33 cellular contexts compared by ENCODE assay signal in the genomic region with DNA sequence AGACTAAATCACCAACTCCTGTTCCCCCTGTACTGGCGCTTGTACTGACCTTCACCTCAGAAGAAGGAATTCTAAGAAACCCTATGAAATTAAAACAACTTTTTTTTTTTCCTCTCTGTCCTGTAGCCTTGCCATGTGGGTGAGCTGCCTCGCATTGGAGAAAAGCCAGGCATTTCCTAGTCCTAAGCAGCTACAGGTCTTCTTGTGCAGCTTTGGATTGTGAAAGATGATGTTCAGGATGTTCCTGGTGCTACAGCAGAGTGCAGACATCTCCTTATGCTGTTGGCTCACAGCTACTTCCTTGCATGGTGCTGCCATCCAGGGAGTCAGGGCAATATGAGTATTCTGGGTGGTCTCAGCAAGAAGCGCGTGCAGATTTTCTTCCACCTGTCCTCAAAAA. TPM values are rescaled to one million over a fixed set of nuclear protein-coding genes. Genes with fewer than 3 reads are reported as not detected.
DNase-seq lines count a peak whose midpoint lies in the region; ATAC-seq, FAIRE-seq and TF ChIP-seq lines count a peak whose summit lies in the region.
"Had no signal": no experiment of that assay in that cellular context is flagged by ENCODE, and none has a peak within 500 bp of the region (broad histone marks: within the 10 kb centered on the region; RNA-seq: fewer than 3 reads in every experiment).

No MANE protein-coding gene starts in this region.

- H3K36me3 ChIP-seq in right atrium auricular region (peaks cover 27% of the 10 kb centered on the region), HepG2 (replicated peaks in 1 of 2; ENCODE audit: control insufficient read depth in 1 of 2, insufficient read depth in 2 of 2, low read length in 2 of 2) (peaks cover 5 to 46% of the 10 kb centered on the region in 2 experiments)

- no peak overlapping the region for H3K9ac ChIP-seq in HepG2 (ENCODE audit: insufficient read depth, low read depth, low read length)
- H3K9ac ChIP-seq: KMS-11 had no signal

- TF ChIP-seq CTCF in right atrium auricular region (IDR thresholded peaks at IDR 0.05) = no peak
- TF ChIP-seq CTCF in HepG2 (CRISPR knock-in tag; IDR thresholded peaks at IDR 0.05) = no peak
- no peak for TF ChIP-seq CTCF in foreskin keratinocyte (conservative IDR thresholded peaks at IDR 0.05)

- H2AFZ ChIP-seq in HepG2 (ENCODE audit: low read length) = no peak overlapping the region

- no peak for FAIRE-seq in HepG2 (lab: Jason Lieb, UNC)
- FAIRE-seq: A204.1, bronchial epithelial cell, GM12878, pancreas had no signal

- no peak overlapping the region for H3K4me2 ChIP-seq in HepG2 (ENCODE audit: low read depth, low read length)
- H3K4me2 ChIP-seq: KMS-11 had no signal

- H3K4me3 ChIP-seq in right atrium auricular region (no peak overlapping the region), HepG2 (replicated peaks in 1 of 3; ENCODE audit: insufficient read depth in 1 of 3, low read depth in 2 of 3, low read length in 3 of 3) (no peak overlapping the region)
- H3K4me3 ChIP-seq: coronary artery, GM12878, heart right ventricle, pancreas, Peyer's patch, thyroid gland had no signal

- H3K27me3 ChIP-seq in right atrium auricular region = no peaks in the 10 kb centered on the region
- H3K27me3 ChIP-seq in HepG2 (ENCODE audit: control insufficient read depth in 1 of 2, insufficient read depth in 2 of 2, low read length in 2 of 2) = no peaks in the 10 kb centered on the region
- H3K27me3 ChIP-seq in foreskin keratinocyte = no peaks in the 10 kb centered on the region
- H3K27me3 ChIP-seq: heart right ventricle, pancreas, Peyer's patch, thyroid gland had no signal

- no peaks in the 10 kb centered on the region for H3K9me3 ChIP-seq in right atrium auricular region
- no peaks in the 10 kb centered on the region for H3K9me3 ChIP-seq in HepG2 (ENCODE audit: low read length)
- H3K9me3 ChIP-seq: heart right ventricle, pancreas, Peyer's patch, thyroid gland had no signal

- no peaks in the 10 kb centered on the region for H3K27me3 Mint-ChIP-seq in central memory CD8-positive, alpha-beta T cell
- H3K27me3 Mint-ChIP-seq: activated T-helper 17 cell treated with anti-CD3 and anti-CD28 coated beads, Interleukin-2, amount 50 U/mL, for 72 hours; CD4-positive, CD25-positive, alpha-beta regulatory T cell; stimulated activated naive CD8-positive, alpha-beta T cell treated with anti-CD3 and anti-CD28 coated beads, Interleukin-15, amount 100 ng/mL, for 72 hours had no signal

- no peak for TF ChIP-seq EP300 in HepG2 (IDR thresholded peaks at IDR 0.05; ENCODE audit: low read depth in 2 of 2, low read length in 2 of 2)
- TF ChIP-seq EP300 in HepG2 (CRISPR knock-in tag; IDR thresholded peaks at IDR 0.05; ENCODE audit: borderline replicate concordance) = no peak

- no TSS peak for BruUV-seq in HepG2 (replicated peaks; lab: Mats Ljungman, UMichigan)

- peaks cover 0 to 26% of the 10 kb centered on the region in 2 donors for H3K4me1 ChIP-seq in right atrium auricular region
- no peaks in the 10 kb centered on the region for H3K4me1 ChIP-seq in HepG2 (ENCODE audit: insufficient read depth, low read length)
- peaks cover 3% of the 10 kb centered on the region for H3K4me1 ChIP-seq in foreskin keratinocyte
- H3K4me1 ChIP-seq: Peyer's patch had no signal

- peaks cover 32% of the 10 kb centered on the region for H3K36me3 Mint-ChIP-seq in central memory CD8-positive, alpha-beta T cell (ENCODE audit: insufficient read depth)

- 93% methylated on average over 4 of the region's 4 CpGs for WGBS in HepG2 (ENCODE audit: low lambda C conversion rate)

- no peak for TF ChIP-seq POLR2A in HepG2 (IDR thresholded peaks at IDR 0.05; ENCODE audit: insufficient read depth in 1 of 2, low read depth in 2 of 2, low read length in 2 of 2)

- H3K79me2 ChIP-seq in HepG2 (ENCODE audit: insufficient read depth, low read length) = peaks cover 8% of the 10 kb centered on the region

- 0 out of 2 replicates have a peak, but pooled peaks cover 3% of the 10 kb centered on the region for H4K20me1 ChIP-seq in HepG2 (ENCODE audit: insufficient read depth, low read length)

- intact Hi-C loops in Right ventricle myocardium superior (cut with DNase I) = no loop called here
- intact Hi-C loops in HepG2 (cut with micrococcal nuclease; ENCODE audit: unreplicated experiment) = no loop called here

- ATAC-seq in Right ventricle myocardium superior (ENCODE audit: poor library complexity) (peak; percentile 35), HepG2 (no peak), GM18520 (IDR thresholded peaks at IDR 0.05; ENCODE audit: unreplicated experiment) (no peak), foreskin keratinocyte (no peak)
- no peak for ATAC-seq in central memory CD8-positive, alpha-beta T cell (replicated peaks; ENCODE audit: extremely low read depth, poor library complexity, severe bottlenecking)
- ATAC-seq: activated T-helper 17 cell treated with anti-CD3 and anti-CD28 coated beads, Interleukin-2, amount 50 U/mL, for 72 hours; GM12878; stimulated activated naive CD8-positive, alpha-beta T cell treated with anti-CD3 and anti-CD28 coated beads, Interleukin-15, amount 100 ng/mL, for 72 hours had no signal

- POLR2A ChIA-PET in HepG2 (lab: Yijun Ruan, JAX) = no interaction called here

- peaks cover 36% of the 10 kb centered on the region for H3K4me1 Mint-ChIP-seq in central memory CD8-positive, alpha-beta T cell
- H3K4me1 Mint-ChIP-seq: neural crest cell had no signal

- no peaks in the 10 kb centered on the region for H3K9me3 Mint-ChIP-seq in central memory CD8-positive, alpha-beta T cell
- H3K9me3 Mint-ChIP-seq: activated T-helper 17 cell treated with anti-CD3 and anti-CD28 coated beads, Interleukin-2, amount 50 U/mL, for 72 hours; neural crest cell; stimulated activated naive CD8-positive, alpha-beta T cell treated with anti-CD3 and anti-CD28 coated beads, Interleukin-15, amount 100 ng/mL, for 72 hours had no signal

- no peak for TF ChIP-seq RAD21 in HepG2 (CRISPR knock-in tag; IDR thresholded peaks at IDR 0.05)

- H3K27ac Mint-ChIP-seq in central memory CD8-positive, alpha-beta T cell (ENCODE audit: low read depth) = peak overlapping the region; percentile 39
- H3K27ac Mint-ChIP-seq: activated T-helper 17 cell treated with anti-CD3 and anti-CD28 coated beads, Interleukin-2, amount 50 U/mL, for 72 hours had no signal

- CTCF ChIA-PET in HepG2 (lab: Yijun Ruan, JAX; ENCODE audit: low intra/inter-chr PET ratio, low total read pairs) = no interaction called here

- DNase-seq in Right ventricle myocardium superior (no peak), right atrium auricular region (ENCODE audit: low spot score) (no peak), iris pigment epithelial cell (ENCODE audit: low read depth) (peak; percentile 77), substantia nigra (lab: John Stamatoyannopoulos, UW) (peak in 7 of 49 donors; percentile 1 to 18 (median 12)), HepG2 (ENCODE audit: low spot score) (no peak), foreskin keratinocyte (no peak)
- DNase-seq in central memory CD8-positive, alpha-beta T cell (ENCODE audit: low spot score in 2 of 2) = no peak
- DNase-seq: activated CD4-positive, alpha-beta T cell treated with anti-CD3 and anti-CD28 coated beads for 48 hours; activated naive CD4-positive, alpha-beta T cell treated with anti-CD3 and anti-CD28 coated beads, Interleukin-2, amount 50 U/mL, for 16 hours; CD4-positive, CD25-positive, alpha-beta regulatory T cell; effector memory CD4-positive, alpha-beta T cell; heart right ventricle; kidney glomerular epithelial cell; mammary epithelial cell; MM.1S; NCI-H2029 treated with DMSO at 0.1 percent for 48 hours; NCI-H2227 treated with DMSO at 0.1 percent for 48 hours; pancreas; Peyer's patch; SIG-M5; stimulated activated CD4-positive, alpha-beta T cell treated with anti-CD3 and anti-CD28 coated beads, Interleukin-2, amount 100 ng/mL, for 24 hours; stimulated activated naive CD8-positive, alpha-beta T cell treated with anti-CD3 and anti-CD28 coated beads, Interleukin-15, amount 100 ng/mL, for 72 hours; thyroid gland; WERI-Rb-1 had no signal

- H3K4me3 Mint-ChIP-seq in central memory CD8-positive, alpha-beta T cell = no peak overlapping the region
- H3K4me3 Mint-ChIP-seq: activated T-helper 17 cell treated with anti-CD3 and anti-CD28 coated beads, Interleukin-2, amount 50 U/mL, for 72 hours; CD4-positive, CD25-positive, alpha-beta regulatory T cell; neural crest cell; stimulated activated naive CD8-positive, alpha-beta T cell treated with anti-CD3 and anti-CD28 coated beads, Interleukin-15, amount 100 ng/mL, for 72 hours had no signal

- in situ Hi-C loops in HepG2 (cut with HindIII; ENCODE audit: extremely low pct_ligation_motif_present, low pct_unique_long_range_greater_than_20kb) = no loop called here

- H3K27ac ChIP-seq in right atrium auricular region (no peak overlapping the region), substantia nigra (ENCODE audit: low read depth, low read length, poor library complexity, severe bottlenecking) (peak overlapping the region; percentile 79), HepG2 (ENCODE audit: extremely low read length, insufficient read depth, low read length) (no peak overlapping the region), foreskin keratinocyte (no peak overlapping the region)
- H3K27ac ChIP-seq: coronary artery, epithelial cell of prostate, KMS-11, pancreas, Peyer's patch, thyroid gland, WERI-Rb-1 had no signal

RNA-seq across cellular contexts. Expression of a gene that starts 11.9 kb away (rescaled TPM):
- total RNA-seq in Right ventricle myocardium superior = 26.5 TPM
- total RNA-seq in right atrium auricular region = 10 to 100 TPM; 17.9 to 32.2 TPM
- total RNA-seq in HepG2 (2016; rRNA removed; fragmentation: Illumina TruSeq; extraction: Trizol) = 46.4 and 63.8 TPM in 2 replicates
- total RNA-seq in HepG2 (2016; cell fraction: cytosol; rRNA removed; fragmentation: Illumina TruSeq; extraction: Trizol; ENCODE audit: low read depth) = 47.1 and 55.5 TPM in 2 replicates
- total RNA-seq in HepG2 (2016; cell fraction: insoluble cytoplasmic fraction; rRNA removed; fragmentation: Illumina TruSeq; extraction: Trizol) = 46.1 and 65.7 TPM in 2 replicates
- total RNA-seq in HepG2 (2016; cell fraction: membrane; rRNA removed; fragmentation: Illumina TruSeq; extraction: Trizol) = 24.9 and 32.7 TPM in 2 replicates
- total RNA-seq in HepG2 (2016; cell fraction: nucleus; rRNA removed; fragmentation: Illumina TruSeq; extraction: Trizol) = 58.3 and 59.7 TPM in 2 replicates
- 32.6 and 42.8 TPM in 2 replicates for polyA plus RNA-seq in HepG2 (2011; rRNA removed)
- 19.9 and 27.2 TPM in 2 replicates for polyA plus RNA-seq in HepG2 (2011; cell fraction: cytosol; rRNA removed)
- 17.0 and 18.4 TPM in 2 replicates for polyA plus RNA-seq in HepG2 (2011; cell fraction: nucleus; rRNA removed)
- polyA plus RNA-seq in HepG2 (2012) = 32.6 and 41.7 TPM in 2 replicates
- polyA plus RNA-seq in HepG2 (2016; cell fraction: cytosol; fragmentation: Illumina TruSeq; extraction: Trizol; ENCODE audit: low read depth) = 3.2 and 3.4 TPM in 2 replicates
- polyA plus RNA-seq in HepG2 (2016; cell fraction: insoluble cytoplasmic fraction; fragmentation: Illumina TruSeq; extraction: Trizol; ENCODE audit: low read depth) = 40.4 and 42.0 TPM in 2 replicates
- 6.5 and 8.6 TPM in 2 replicates for polyA plus RNA-seq in HepG2 (2016; cell fraction: membrane; fragmentation: Illumina TruSeq; extraction: Trizol; ENCODE audit: low read depth)
- 29.9 and 39.2 TPM in 2 replicates for polyA plus RNA-seq in HepG2 (2016; cell fraction: nucleus; fragmentation: Illumina TruSeq; extraction: Trizol; ENCODE audit: insufficient read depth, low read depth)
- polyA minus RNA-seq in HepG2 (2011; rRNA and poly(A)+ RNA removed; ENCODE audit: low replicate concordance) = 19.9 and 24.3 TPM in 2 replicates
- 24.6 and 30.2 TPM in 2 replicates for polyA minus RNA-seq in HepG2 (2011; cell fraction: cytosol; rRNA and poly(A)+ RNA removed)
- 141 and 156 TPM in 2 replicates for polyA minus RNA-seq in HepG2 (2011; cell fraction: nucleus; rRNA and poly(A)+ RNA removed)
- 35.5 and 40.3 TPM in 2 replicates for total RNA-seq in foreskin keratinocyte
- 24.9 and 25.8 TPM in 2 replicates for polyA plus RNA-seq in foreskin keratinocyte
